ENCODE assay signal across 15 cellular contexts in the genomic region with DNA sequence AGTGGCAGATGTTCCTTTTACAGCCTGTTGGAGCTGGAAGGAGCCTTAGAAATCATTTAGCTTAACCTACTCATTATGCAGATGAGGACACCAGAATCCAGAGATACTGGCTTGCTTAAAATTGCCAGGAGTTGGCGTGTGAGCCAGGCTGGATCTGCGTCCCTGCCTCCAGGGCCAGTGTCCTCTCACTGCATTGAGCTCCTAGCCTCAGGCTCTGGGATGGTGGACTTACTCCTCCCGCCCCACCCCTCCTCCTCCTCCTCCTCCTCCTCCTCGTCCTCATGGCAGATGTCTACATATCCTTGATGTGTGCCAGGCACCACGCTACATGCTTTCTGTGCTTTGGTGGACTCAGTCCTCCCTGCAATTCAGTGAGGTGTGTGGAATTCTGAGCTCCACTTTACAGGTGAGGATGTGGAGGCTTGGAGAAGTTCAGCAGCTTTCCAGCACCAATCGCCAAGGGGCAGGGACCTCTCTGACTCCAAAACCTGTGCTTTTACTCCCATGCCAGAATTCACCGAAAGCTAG. TPM values are rescaled to one million over a fixed set of nuclear protein-coding genes. Genes with fewer than 3 reads are reported as not detected.
DNase-seq lines count a peak whose midpoint lies in the region; TF ChIP-seq lines count a peak whose summit lies in the region.
"Had no signal": no experiment of that assay in that cellular context is flagged by ENCODE, and none has a peak within 500 bp of the region (broad histone marks: within the 10 kb centered on the region; RNA-seq: fewer than 3 reads in every experiment).

No MANE protein-coding gene starts in this region.

- TF ChIP-seq EP300 in esophagus muscularis mucosa (IDR thresholded peaks at IDR 0.05) (no peak), ovary (IDR thresholded peaks at IDR 0.05) (no peak)

- peaks cover 3 to 67% (median 50%) of the 10 kb centered on the region in 4 donors for H3K36me3 ChIP-seq in esophagus muscularis mucosa
- H3K36me3 ChIP-seq in osteoblast (ENCODE audit: insufficient read depth, low read length): no peaks in the 10 kb centered on the region
- no peaks in the 10 kb centered on the region for H3K36me3 ChIP-seq in ovary

- no peak overlapping the region for H3K4me2 ChIP-seq in osteoblast (ENCODE audit: insufficient read depth, low read length)
- H3K4me2 ChIP-seq: A549 had no signal

- H3K4me1 ChIP-seq in esophagus muscularis mucosa: peaks cover 15 to 23% (median 18%) of the 10 kb centered on the region in 4 donors
- H3K4me1 ChIP-seq in osteoblast (ENCODE audit: insufficient read depth, low read length): peaks cover 10% of the 10 kb centered on the region
- peaks cover 17% of the 10 kb centered on the region for H3K4me1 ChIP-seq in ovary (ENCODE audit: insufficient read depth)

- TF ChIP-seq CTCF in esophagus muscularis mucosa (IDR thresholded peaks at IDR 0.05): no peak
- TF ChIP-seq CTCF in osteoblast (IDR thresholded peaks at IDR 0.05; ENCODE audit: extremely low read depth, low read depth, low read length): no peak
- no peak for TF ChIP-seq CTCF in ovary (IDR thresholded peaks at IDR 0.05)

- peak; percentile 19 for DNase-seq in 8988T
- DNase-seq in D341Med (ENCODE audit: low spot score): peak; percentile 7
- peak; percentile 68 for DNase-seq in esophagus muscularis mucosa (ENCODE audit: extremely low spot score)
- peak; percentile 27 for DNase-seq in osteoblast (ENCODE audit: insufficient read length, low spot score, missing footprints)
- no peak for DNase-seq in ovary
- DNase-seq in NCI-H345 treated with DMSO at 0.1 percent for 48 hours (lab: John Stamatoyannopoulos, UW; ENCODE audit: unreplicated experiment): no peak
- DNase-seq in NCI-H2227 treated with DMSO at 0.1 percent for 48 hours (lab: John Stamatoyannopoulos, UW): no peak
- DNase-seq: COR-L47, GOT3, H9 had no signal

- H3K4me3 ChIP-seq in esophagus muscularis mucosa: no peak overlapping the region
- no peak overlapping the region for H3K4me3 ChIP-seq in osteoblast (ENCODE audit: insufficient read depth, low read length)
- H3K4me3 ChIP-seq in ovary: no peak overlapping the region
- H3K4me3 ChIP-seq: A549 had no signal

- intact Hi-C loops in esophagus muscularis mucosa (cut with DNase I) (no loop called here), ovary (cut with DNase I) (no loop called here)

- H3K9me3 ChIP-seq in esophagus muscularis mucosa: no peaks in the 10 kb centered on the region
- H3K9me3 ChIP-seq in osteoblast (ENCODE audit: low read depth, low read length): no peaks in the 10 kb centered on the region
- H3K9me3 ChIP-seq in ovary: no peaks in the 10 kb centered on the region
- H3K9me3 ChIP-seq: A549 had no signal

- no peaks in the 10 kb centered on the region for H3K79me2 ChIP-seq in osteoblast (ENCODE audit: insufficient read depth, low read length)

- H3K27me3 ChIP-seq in esophagus muscularis mucosa (no peaks in the 10 kb centered on the region), osteoblast (ENCODE audit: insufficient read depth, low read length) (no peaks in the 10 kb centered on the region), ovary (no peaks in the 10 kb centered on the region)

- no peaks in the 10 kb centered on the region for H4K20me1 ChIP-seq in osteoblast (ENCODE audit: insufficient read depth, low read length)

- H2AFZ ChIP-seq in osteoblast (ENCODE audit: low read length): no peak overlapping the region

- H3K27ac ChIP-seq in esophagus muscularis mucosa (replicated peaks in 1 of 4) (no peak overlapping the region), osteoblast (ENCODE audit: low read depth, low read length) (no peak overlapping the region), ovary (no peak overlapping the region)
- H3K27ac ChIP-seq: A549 had no signal

- TF ChIP-seq POLR2A in esophagus muscularis mucosa (IDR thresholded peaks at IDR 0.05; ENCODE audit: low read depth) (no peak), ovary (IDR thresholded peaks at IDR 0.05) (no peak)

- 90% methylated on average over 6 of the region's 7 CpGs for WGBS in esophagus muscularis mucosa
- WGBS in ovary, 3 donors: 92 to 96% (median 93%) methylated on average over 6 to 7 of the region's 7 CpGs

RNA-seq across cellular contexts. Expression of a gene that starts 24.1 kb away (rescaled TPM):
- total RNA-seq in esophagus muscularis mucosa: 10 to 100 TPM in 3 of 4 donors, 1 to 10 TPM in 1; 6.6 to 11.4 (median 10.3) TPM
- 2.1 and 4.3 TPM in 2 replicates for total RNA-seq in osteoblast
- total RNA-seq in ovary: 1 to 10 TPM in 6 of 7 donors, under 1 TPM in 1; 0.95 to 7.2 (median 3.4) TPM
- 1 to 10 TPM; 1.2 to 2.7 TPM for polyA plus RNA-seq in ovary
- total RNA-seq: CD8-positive, alpha-beta T cell had no signal
- polyA plus RNA-seq: CD14-positive monocyte had no signal

RNA-seq across cellular contexts. Expression of a gene that starts 44.1 kb away (rescaled TPM):
- 10 to 100 TPM; 23.5 to 55.5 (median 29.8) TPM for total RNA-seq in esophagus muscularis mucosa
- total RNA-seq in osteoblast: under 0.01 TPM in 1 of 2 replicates, not detected in the other
- 1 to 10 TPM in 4 of 7 donors, under 1 TPM in 3; 0.24 to 2.1 (median 1.1) TPM for total RNA-seq in ovary
- polyA plus RNA-seq in ovary: 1 to 10 TPM in 1 of 2 donors, under 1 TPM in 1; 0.51 to 1.8 TPM
- total RNA-seq: CD8-positive, alpha-beta T cell; Daoy; HepG2 had no signal
- polyA plus RNA-seq: CD14-positive monocyte, HepG2 had no signal

Comparison
In these comparisons a context has a peak if more than half of its experiments do, and no peak if none do; other contexts are left out.
1. DNase-seq: peak in 8988T (single experiment), D341Med (single experiment), esophagus muscularis mucosa (single experiment) and osteoblast (single experiment); none in ovary (0 of 5), NCI-H345 treated with DMSO at 0.1 percent for 48 hours (single experiment) and NCI-H2227 treated with DMSO at 0.1 percent for 48 hours (single experiment).
2. RNA of a gene that starts 44.1 kb away (total RNA-seq): 23.5 to 55.5 TPM in esophagus muscularis mucosa; 0.24 to 2.1 TPM in ovary and under 0.01 TPM in osteoblast; every median in the first group is over 4 times any median in the second.